13 cellular contexts compared by ENCODE assay signal in the genomic region with DNA sequence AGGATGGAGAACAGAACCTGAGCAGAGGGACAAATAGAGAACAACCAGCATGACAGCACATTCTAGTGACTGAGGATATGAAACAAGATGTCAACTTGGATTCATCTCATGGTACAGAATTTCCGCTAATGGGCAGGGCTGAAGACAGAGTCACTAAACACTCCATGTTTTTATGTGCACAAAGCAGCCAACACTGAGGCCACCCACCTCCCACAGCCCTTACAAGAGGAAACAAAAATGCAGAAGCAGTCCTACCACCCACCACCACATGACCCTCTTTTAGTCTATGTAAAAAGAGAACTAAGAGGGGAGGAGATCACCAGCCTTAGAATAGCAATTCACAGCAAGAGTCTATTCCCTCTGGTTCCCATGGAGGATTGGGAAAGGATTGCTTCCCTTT.
DNase-seq lines count a peak whose midpoint lies in the region; ATAC-seq lines count a peak whose summit lies in the region.
"Had no signal": no experiment of that assay in that cellular context is flagged by ENCODE, and none has a peak within 500 bp of the region (broad histone marks: within the 10 kb centered on the region; RNA-seq: fewer than 3 reads in every experiment).

No MANE protein-coding gene starts in this region.

- H3K27ac ChIP-seq in CD4-positive, CD25-positive, alpha-beta regulatory T cell (ENCODE audit: insufficient read depth, low read length, poor library complexity, severe bottlenecking) = no peak overlapping the region
- H3K27ac ChIP-seq: C4-2B, gastrocnemius medialis had no signal

- H3K4me3 ChIP-seq in CD4-positive, CD25-positive, alpha-beta regulatory T cell (ENCODE audit: low read depth, low read length) = no peak overlapping the region
- H3K4me3 ChIP-seq: gastrocnemius medialis had no signal

- peaks cover 0 to 13% (median 2%) of the 10 kb centered on the region in 7 donors for H3K9me3 Mint-ChIP-seq in CD4-positive, CD25-positive, alpha-beta regulatory T cell
- H3K9me3 Mint-ChIP-seq in dendritic cell treated with granulocyte-macrophage colony-stimulating factor and Interleukin-4, amounts not matched to agents 40 ng/mL and 50 ng/mL, for 4 days = peaks cover 9% of the 10 kb centered on the region
- H3K9me3 Mint-ChIP-seq: HFFc6 had no signal

- H3K27me3 Mint-ChIP-seq in CD4-positive, CD25-positive, alpha-beta regulatory T cell = no peaks in the 10 kb centered on the region
- no peaks in the 10 kb centered on the region for H3K27me3 Mint-ChIP-seq in dendritic cell treated with granulocyte-macrophage colony-stimulating factor and Interleukin-4, amounts not matched to agents 40 ng/mL and 50 ng/mL, for 4 days

- in situ Hi-C loops in ACHN (cut with HindIII; ENCODE audit: low pct_ligation_motif_present, low pct_unique_long_range_greater_than_20kb, low sequenced_read_pairs) = no loop called here

- no peaks in the 10 kb centered on the region for H3K4me1 Mint-ChIP-seq in CD4-positive, CD25-positive, alpha-beta regulatory T cell
- H3K4me1 Mint-ChIP-seq in dendritic cell treated with granulocyte-macrophage colony-stimulating factor and Interleukin-4, amounts not matched to agents 40 ng/mL and 50 ng/mL, for 4 days (ENCODE audit: low read depth) = peaks cover 55% of the 10 kb centered on the region

- no peaks in the 10 kb centered on the region for H3K9me3 ChIP-seq in CD4-positive, CD25-positive, alpha-beta regulatory T cell (ENCODE audit: control insufficient read depth in 2 of 2, low read length in 2 of 2)
- H3K9me3 ChIP-seq: gastrocnemius medialis had no signal

- no peaks in the 10 kb centered on the region for H3K4me1 ChIP-seq in CD4-positive, CD25-positive, alpha-beta regulatory T cell (ENCODE audit: control insufficient read depth, insufficient read depth, low read length, poor library complexity, severe bottlenecking)

- no peak for DNase-seq in CD4-positive, CD25-positive, alpha-beta regulatory T cell
- DNase-seq in NCI-H2107 treated with DMSO at 0.1 percent for 48 hours (lab: John Stamatoyannopoulos, UW; ENCODE audit: unreplicated experiment) = no peak
- DNase-seq in RKO (ENCODE audit: low spot score) = no peak
- DNase-seq in NCI-H524 treated with DMSO at 0.1 percent for 48 hours (lab: John Stamatoyannopoulos, UW) = no peak
- DNase-seq in ACHN = no peak
- DNase-seq: HFFc6, NCI-H2227 treated with DMSO at 0.1 percent for 48 hours, occipital lobe had no signal

- no peaks in the 10 kb centered on the region for H3K36me3 Mint-ChIP-seq in CD4-positive, CD25-positive, alpha-beta regulatory T cell
- H3K36me3 Mint-ChIP-seq in dendritic cell treated with granulocyte-macrophage colony-stimulating factor and Interleukin-4, amounts not matched to agents 40 ng/mL and 50 ng/mL, for 4 days (ENCODE audit: low read depth) = no peaks in the 10 kb centered on the region

- intact Hi-C loops in dendritic cell treated with granulocyte-macrophage colony-stimulating factor and Interleukin-4, amounts not matched to agents 40 ng/mL and 50 ng/mL, for 4 days (cut with micrococcal nuclease) = loop anchor here (10.0 kb wide), 1 partner anchor 133 kb away; the partner anchor contains the start of gene UBE2E2

- H3K27me3 ChIP-seq in CD4-positive, CD25-positive, alpha-beta regulatory T cell (ENCODE audit: control insufficient read depth, insufficient read depth, low read length) = no peaks in the 10 kb centered on the region
- H3K27me3 ChIP-seq: gastrocnemius medialis had no signal

- no peaks in the 10 kb centered on the region for H3K36me3 ChIP-seq in CD4-positive, CD25-positive, alpha-beta regulatory T cell (ENCODE audit: control insufficient read depth, insufficient read depth, low read length)
- H3K36me3 ChIP-seq: gastrocnemius medialis had no signal

- H3K27ac Mint-ChIP-seq in CD4-positive, CD25-positive, alpha-beta regulatory T cell = no peak overlapping the region
- H3K27ac Mint-ChIP-seq in dendritic cell treated with granulocyte-macrophage colony-stimulating factor and Interleukin-4, amounts not matched to agents 40 ng/mL and 50 ng/mL, for 4 days = peak overlapping the region; percentile 82
- H3K27ac Mint-ChIP-seq: HFFc6 had no signal

- no peak overlapping the region for H3K4me3 Mint-ChIP-seq in CD4-positive, CD25-positive, alpha-beta regulatory T cell
- H3K4me3 Mint-ChIP-seq in dendritic cell treated with granulocyte-macrophage colony-stimulating factor and Interleukin-4, amounts not matched to agents 40 ng/mL and 50 ng/mL, for 4 days = no peak overlapping the region
- H3K4me3 Mint-ChIP-seq: HFFc6 had no signal

- ATAC-seq in CD4-positive, CD25-positive, alpha-beta regulatory T cell (ENCODE audit: low read depth in 2 of 2) = peak; percentile 55 to 62
- ATAC-seq in GM21360 (IDR thresholded peaks at IDR 0.05; ENCODE audit: unreplicated experiment) (peak; percentile 70), HG03159 (IDR thresholded peaks at IDR 0.05; ENCODE audit: unreplicated experiment) (peak; percentile 88)
- ATAC-seq: gastrocnemius medialis had no signal
